ENCODE assay signal across 8 cellular contexts in the genomic region with DNA sequence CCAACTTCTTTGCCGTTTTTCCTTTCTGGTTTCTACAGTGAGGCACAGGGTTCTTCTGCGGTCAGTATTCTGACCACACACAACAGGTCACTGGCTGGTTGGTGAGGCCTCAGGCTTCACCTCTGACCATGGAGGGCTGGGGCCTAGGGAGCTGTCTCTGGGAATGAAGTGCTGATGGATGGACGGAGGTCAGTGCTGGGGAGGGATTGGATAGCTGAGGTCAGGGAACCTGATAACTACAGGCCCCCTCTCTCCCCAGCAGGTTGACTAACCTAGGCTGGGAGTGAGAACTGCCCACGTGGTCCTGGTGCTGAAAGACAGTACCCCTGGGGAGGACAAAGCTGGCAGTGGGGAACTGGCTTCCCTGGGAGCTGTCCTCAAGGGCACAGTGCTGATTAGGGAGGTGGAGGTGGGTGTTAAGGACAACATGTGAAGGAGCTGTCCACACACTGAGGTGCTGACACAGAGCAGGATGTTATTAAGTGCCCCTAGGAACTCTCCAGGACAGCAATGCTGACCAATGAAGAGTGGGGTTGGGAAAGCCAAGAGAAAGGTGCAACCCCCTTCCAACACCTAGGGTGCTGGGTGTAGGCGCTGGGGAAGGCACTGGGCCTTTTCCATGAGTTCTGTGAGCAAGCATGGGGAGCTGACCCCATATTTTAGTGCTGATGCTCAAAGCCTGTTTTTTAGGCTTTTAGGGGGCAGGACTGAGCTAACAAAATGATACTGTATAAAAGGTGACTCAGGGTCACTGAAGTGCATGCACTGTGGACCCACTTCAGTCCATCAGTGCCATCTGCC. TPM values are rescaled to one million over a fixed set of nuclear protein-coding genes. Genes with fewer than 3 reads are reported as not detected.
DNase-seq lines count a peak whose midpoint lies in the region; TF ChIP-seq lines count a peak whose summit lies in the region.

No MANE protein-coding gene starts in this region.

- no peak overlapping the region for H2AFZ ChIP-seq in fibroblast of lung (ENCODE audit: low read length)

- no peaks in the 10 kb centered on the region for H3K79me2 ChIP-seq in fibroblast of lung (ENCODE audit: control insufficient read depth, insufficient read depth, low read length)

- no peaks in the 10 kb centered on the region for H3K9me3 ChIP-seq in fibroblast of lung (ENCODE audit: control insufficient read depth, insufficient read depth, low read depth, low read length)

- no peaks in the 10 kb centered on the region for H3K4me1 ChIP-seq in fibroblast of lung (ENCODE audit: control insufficient read depth, extremely low read depth, insufficient read depth, low read length)

- H3K36me3 ChIP-seq in fibroblast of lung (ENCODE audit: control insufficient read depth, insufficient read depth, low read length) = no peaks in the 10 kb centered on the region

- no peak for TF ChIP-seq CTCF in fibroblast of lung (conservative IDR thresholded peaks at IDR 0.05 in 1 of 2, IDR thresholded peaks at IDR 0.05 in 1 of 2; ENCODE audit: low read depth in 1 of 2, low read length in 2 of 2)

- DNase-seq in Daoy (ENCODE audit: low read depth) (peak; percentile 82), fibroblast of lung (ENCODE audit: low read depth in 2 of 2) (peak; percentile 68 to 87), pulmonary artery endothelial cell (ENCODE audit: low read depth, low spot score) (peak; percentile 46), NCI-H2107 treated with DMSO at 0.1 percent for 48 hours (lab: John Stamatoyannopoulos, UW; ENCODE audit: unreplicated experiment) (no peak), NCI-H1694 treated with DMSO at 0.1 percent for 48 hours (lab: John Stamatoyannopoulos, UW) (no peak), globus pallidus (ENCODE audit: low spot score) (no peak)
- peak; percentile 92 for DNase-seq in Jurkat, Clone E6-1 (ENCODE audit: low read depth, low spot score)
- peak; percentile 10 to 19 for DNase-seq in activated CD4-positive, alpha-beta T cell treated with anti-CD3 and anti-CD28 coated beads, Interleukin-2, amount 50 U/mL, for 4 hours

- peaks cover 3% of the 10 kb centered on the region for H3K27me3 ChIP-seq in fibroblast of lung (ENCODE audit: control insufficient read depth, insufficient read depth, low read length)

- no peak overlapping the region for H3K27ac ChIP-seq in fibroblast of lung (ENCODE audit: insufficient read depth, low read length)

- no peak overlapping the region for H3K4me2 ChIP-seq in fibroblast of lung (ENCODE audit: extremely low read depth, insufficient read depth, low read length)

- no peaks in the 10 kb centered on the region for H4K20me1 ChIP-seq in fibroblast of lung (ENCODE audit: control insufficient read depth, extremely low read depth, insufficient read depth, low read length)

- no peak overlapping the region for H3K4me3 ChIP-seq in Jurkat, Clone E6-1 (ENCODE audit: low read length)
- no peak overlapping the region for H3K4me3 ChIP-seq in fibroblast of lung (replicated peaks in 1 of 4; ENCODE audit: control extremely low read depth in 1 of 4, insufficient read depth in 1 of 4, low read depth in 3 of 4, low read length in 4 of 4)

- no peak overlapping the region for H3K9ac ChIP-seq in fibroblast of lung (ENCODE audit: insufficient read depth, low read length)

RNA-seq across cellular contexts. Expression of gene ATP2B2, which starts 45.2 kb away (rescaled TPM):
- total RNA-seq in Daoy (2014; rRNA removed; shearing (Covaris generic)) = 0.09 TPM in 1 of 2 replicates, not detected in the other
- 0.53 TPM for polyA plus RNA-seq in Jurkat, Clone E6-1 (2012; ENCODE audit: insufficient read depth, insufficient read length)
- total RNA-seq in fibroblast of lung (not detected in 2 replicates), pulmonary artery endothelial cell (not detected in 2 replicates)
- not detected in 2 replicates for polyA plus RNA-seq in fibroblast of lung
- polyA plus RNA-seq in fibroblast of lung (2012) = not detected in 2 replicates
- not detected in 2 replicates for polyA minus RNA-seq in fibroblast of lung (ENCODE audit: low replicate concordance)

Comparison
In these comparisons a context has a peak if more than half of its experiments do, and no peak if none do; other contexts are left out.
1. DNase-seq: peak in Daoy (single experiment), Jurkat, Clone E6-1 (single experiment), activated CD4-positive, alpha-beta T cell treated with anti-CD3 and anti-CD28 coated beads, Interleukin-2, amount 50 U/mL, for 4 hours (2 of 2), fibroblast of lung (2 of 2) and pulmonary artery endothelial cell (single experiment); none in NCI-H2107 treated with DMSO at 0.1 percent for 48 hours (single experiment), NCI-H1694 treated with DMSO at 0.1 percent for 48 hours (single experiment) and globus pallidus (single experiment).